In genomic region chr16:83046664-83047063, GRCh38 we compare ENCODE assay signal across 20 cellular contexts.
"Had no signal": no experiment of that assay in that cellular context is flagged by ENCODE, and none has a peak within 500 bp of the region (broad histone marks: within the 10 kb centered on the region; RNA-seq: fewer than 3 reads in every experiment).

No MANE protein-coding gene starts in this region.

- H3K27me3 Mint-ChIP-seq: activated T-cell treated with anti-CD3 and anti-CD28 coated beads, Interleukin-2, amount 50 U/mL, for 24 hours; stimulated activated naive CD8-positive, alpha-beta T cell treated with anti-CD3 and anti-CD28 coated beads, Interleukin-15, Interleukin-2, amounts not matched to agents 100 ng/mL and 50 ng/mL, for 24 hours had no signal

- H3K9me3 ChIP-seq: esophagus squamous epithelium, pancreas, tibial nerve, uterus had no signal

- ATAC-seq: activated CD8-positive, alpha-beta T cell treated with anti-CD3 and anti-CD28 coated beads for 36 hours; naive thymus-derived CD8-positive, alpha-beta T cell; pancreas; T-cell; WTC11 had no signal

- H3K27ac Mint-ChIP-seq: activated CD8-positive, alpha-beta T cell treated with anti-CD3 and anti-CD28 coated beads for 36 hours; activated naive CD8-positive, alpha-beta T cell treated with anti-CD3 and anti-CD28 coated beads, Interleukin-2, amount 10 ng/mL, durations not matched to agents 7 days and 5 days; activated T-cell treated with anti-CD3 and anti-CD28 coated beads, Interleukin-2, amount 50 U/mL, for 24 hours; activated T-helper 2 cell treated with anti-CD3 and anti-CD28 coated beads, Interferon-gamma antibody, Interleukin-2, Interleukin-4, amounts not matched to agents 10 μg/mL and 5 μg/mL and 100 μg/mL, durations not matched to agents 14 hours and 24 hours and 36 hours; naive thymus-derived CD8-positive, alpha-beta T cell; stimulated activated naive CD8-positive, alpha-beta T cell treated with anti-CD3 and anti-CD28 coated beads, Interleukin-15, Interleukin-2, amounts not matched to agents 100 ng/mL and 50 ng/mL, for 24 hours; T-cell; WTC11 had no signal

- H3K36me3 Mint-ChIP-seq: T-cell, WTC11 had no signal

- FAIRE-seq: pancreas had no signal

- H3K27ac ChIP-seq: esophagus squamous epithelium, pancreas, tibial nerve, uterus had no signal

- H3K4me3 Mint-ChIP-seq: activated CD8-positive, alpha-beta T cell treated with anti-CD3 and anti-CD28 coated beads for 36 hours; activated naive CD8-positive, alpha-beta T cell treated with anti-CD3 and anti-CD28 coated beads, Interleukin-2, amount 10 ng/mL, durations not matched to agents 7 days and 5 days; activated T-cell treated with anti-CD3 and anti-CD28 coated beads, Interleukin-2, amount 50 U/mL, for 24 hours; naive thymus-derived CD8-positive, alpha-beta T cell; stimulated activated naive CD8-positive, alpha-beta T cell treated with anti-CD3 and anti-CD28 coated beads, Interleukin-15, Interleukin-2, amounts not matched to agents 100 ng/mL and 50 ng/mL, for 24 hours; T-cell; WTC11 had no signal

- H3K4me1 ChIP-seq: esophagus squamous epithelium, pancreas, tibial nerve, uterus had no signal

- H3K9me3 Mint-ChIP-seq: activated CD8-positive, alpha-beta T cell treated with anti-CD3 and anti-CD28 coated beads for 36 hours; activated T-cell treated with anti-CD3 and anti-CD28 coated beads, Interleukin-2, amount 50 U/mL, for 24 hours had no signal

- H3K36me3 ChIP-seq: esophagus squamous epithelium, pancreas, tibial nerve, uterus had no signal

- H3K27me3 ChIP-seq: esophagus squamous epithelium, pancreas, tibial nerve, uterus had no signal

- DNase-seq: activated CD4-positive, alpha-beta T cell treated with anti-CD3 and anti-CD28 coated beads for 4 hours; activated CD8-positive, alpha-beta T cell treated with anti-CD3 and anti-CD28 coated beads for 36 hours; activated naive CD4-positive, alpha-beta T cell treated with Interleukin-2 at 50 U/mL for 16 hours; activated naive CD8-positive, alpha-beta T cell treated with anti-CD3 and anti-CD28 coated beads, Interleukin-2, amount 10 ng/mL, durations not matched to agents 7 days and 5 days; activated T-cell treated with anti-CD3 and anti-CD28 coated beads, Interleukin-2, amount 50 U/mL, for 24 hours; aorta; cortex of kidney; effector CD4-positive, alpha-beta T cell; esophagus squamous epithelium; foreskin fibroblast; mesendoderm; naive thymus-derived CD8-positive, alpha-beta T cell; pancreas; stimulated activated CD4-positive, alpha-beta T cell treated with anti-CD3 and anti-CD28 coated beads, Interleukin-2, amount 100 ng/mL, for 48 hours; T-cell; uterus had no signal

- H3K4me1 Mint-ChIP-seq: activated naive CD8-positive, alpha-beta T cell treated with anti-CD3 and anti-CD28 coated beads, Interleukin-2, amount 10 ng/mL, durations not matched to agents 7 days and 5 days; naive thymus-derived CD8-positive, alpha-beta T cell; T-cell; WTC11 had no signal

- H3K4me3 ChIP-seq: esophagus squamous epithelium, pancreas, tibial nerve, uterus had no signal
